ENCODE assay signal across 21 cellular contexts in genomic region chr3:194860725-194861124, GRCh38.
"Had no signal": no experiment of that assay in that cellular context is flagged by ENCODE, and none has a peak within 500 bp of the region (broad histone marks: within the 10 kb centered on the region; RNA-seq: fewer than 3 reads in every experiment).

No MANE protein-coding gene starts in this region.

- DNase-seq: cortex of kidney; dorsolateral prefrontal cortex; effector CD8-positive, alpha-beta T cell; head of caudate nucleus; kidney; left cardiac atrium; left ventricle myocardium inferior; lower lobe of right lung; occipital lobe; pancreas; psoas muscle; spleen; stimulated activated CD4-positive, alpha-beta T cell treated with anti-CD3 and anti-CD28 coated beads, Interleukin-15, amount 100 ng/mL, for 24 hours; stimulated activated CD4-positive, alpha-beta T cell treated with anti-CD3 and anti-CD28 coated beads, Interleukin-1b, Interleukin-23, amount 100 ng/mL, for 48 hours; stimulated activated CD4-positive, alpha-beta T cell treated with anti-CD3 and anti-CD28 coated beads, Interleukin-4, amount 100 ng/mL, for 4 hours; stimulated activated naive CD8-positive, alpha-beta T cell treated with anti-CD3 and anti-CD28 coated beads, Interleukin-15, amount 100 ng/mL, for 72 hours; testis had no signal

- H3K27ac ChIP-seq: dorsolateral prefrontal cortex, hepatocyte, left ventricle myocardium inferior, lower lobe of right lung, neural progenitor cell, pancreas, psoas muscle, spleen, testis, tibial nerve had no signal

- H3K4me1 ChIP-seq: neural progenitor cell, pancreas, psoas muscle, testis, tibial nerve had no signal

- H2AFZ ChIP-seq: hepatocyte, neural progenitor cell had no signal

- ATAC-seq: left cardiac atrium; natural killer cell treated with Interleukin-12 subunit alpha and Interleukin-12 subunit beta and Interleukin-15 and Interleukin-18, amount 100 ng/mL, for 72 hours; psoas muscle; stimulated activated naive CD8-positive, alpha-beta T cell treated with anti-CD3 and anti-CD28 coated beads, Interleukin-15, amount 100 ng/mL, for 72 hours had no signal

- H3K36me3 ChIP-seq: left ventricle myocardium inferior, lower lobe of right lung, neural progenitor cell, pancreas, spleen, tibial nerve had no signal

- H3K4me3 ChIP-seq: dorsolateral prefrontal cortex, hepatocyte, left ventricle myocardium inferior, lower lobe of right lung, neural progenitor cell, pancreas, psoas muscle, spleen, testis, tibial nerve had no signal

- H3K4me2 ChIP-seq: hepatocyte, neural progenitor cell had no signal

- H3K27me3 ChIP-seq: dorsolateral prefrontal cortex, hepatocyte, neural progenitor cell, pancreas, spleen, testis, tibial nerve had no signal

- H3K9me3 ChIP-seq: left ventricle myocardium inferior, lower lobe of right lung, pancreas, psoas muscle, spleen, testis, tibial nerve had no signal

- H3K9ac ChIP-seq: neural progenitor cell had no signal
